In genomic region chr1:33147997-33148314, GRCh38 we compare ENCODE assay signal across 13 cellular contexts. TPM values are rescaled to one million over a fixed set of nuclear protein-coding genes. Genes with fewer than 3 reads are reported as not detected.
A peak's percentile ranks its signal among the peaks of the same experiment; 100 is the strongest.
DNase-seq lines count a peak whose midpoint lies in the region; ATAC-seq and TF ChIP-seq lines count a peak whose summit lies in the region.
"Had no signal": no experiment of that assay in that cellular context is flagged by ENCODE, and none has a peak within 500 bp of the region (broad histone marks: within the 10 kb centered on the region; RNA-seq: fewer than 3 reads in every experiment).

No MANE protein-coding gene starts in this region.

- DNase-seq in AG09309 (ENCODE audit: low read depth), result no peak
- DNase-seq in RWPE2 (ENCODE audit: low spot score), result no peak
- DNase-seq in foreskin fibroblast, result peak in 1 of 2 donors; percentile 68
- no peak for DNase-seq in activated gamma-delta T cell (lab: John Stamatoyannopoulos, UW)
- DNase-seq in NCI-H510A treated with DMSO at 0.1 percent for 48 hours (lab: John Stamatoyannopoulos, UW), result no peak
- DNase-seq in right atrium auricular region (ENCODE audit: low spot score), result no peak
- DNase-seq in NCI-H510A (lab: John Stamatoyannopoulos, UW), result no peak
- DNase-seq: activated naive CD4-positive, alpha-beta T cell treated with Interleukin-2 at 50 U/mL for 16 hours; hypothalamus; NCI-H1092 had no signal

- H3K4me3 ChIP-seq in AG09309 (ENCODE audit: control insufficient read depth, low read depth, low read length), result no peak overlapping the region
- no peak overlapping the region for H3K4me3 ChIP-seq in GM12875 (ENCODE audit: low read depth, low read length)
- H3K4me3 ChIP-seq in RWPE2 (ENCODE audit: severe bottlenecking), result no peak overlapping the region
- no peak overlapping the region for H3K4me3 ChIP-seq in foreskin fibroblast (ENCODE audit: low read depth in 1 of 2, low read length in 2 of 2)
- H3K4me3 ChIP-seq in right atrium auricular region, result no peak overlapping the region

- H3K36me3 ChIP-seq in RWPE2 (ENCODE audit: low read depth) (no peaks in the 10 kb centered on the region), right atrium auricular region (peaks cover 12% of the 10 kb centered on the region)

- peaks cover 3% of the 10 kb centered on the region for H3K4me1 ChIP-seq in RWPE2 (ENCODE audit: insufficient read depth, poor library complexity, severe bottlenecking)
- H3K4me1 ChIP-seq in right atrium auricular region, result peaks cover 0 to 26% of the 10 kb centered on the region in 2 donors
- H3K4me1 ChIP-seq: parathyroid adenoma had no signal

- H3K27ac ChIP-seq in RWPE2 (ENCODE audit: poor library complexity, severe bottlenecking) (no peak overlapping the region), right atrium auricular region (no peak overlapping the region)
- H3K27ac ChIP-seq: parathyroid adenoma had no signal

- H3K9me3 ChIP-seq in RWPE2 (ENCODE audit: severe bottlenecking), result no peaks in the 10 kb centered on the region
- H3K9me3 ChIP-seq in right atrium auricular region, result no peaks in the 10 kb centered on the region

- H3K27me3 ChIP-seq in RWPE2 (ENCODE audit: insufficient read depth, poor library complexity, severe bottlenecking) (no peaks in the 10 kb centered on the region), right atrium auricular region (no peaks in the 10 kb centered on the region)

- peak; percentile 59 for TF ChIP-seq CTCF in AG09309 (IDR thresholded peaks at IDR 0.05; ENCODE audit: control insufficient read depth, insufficient read depth, low read depth, low read length, missing control alignments)
- peak; percentile 37; the same call in 1 of the 2 replicates for TF ChIP-seq CTCF in GM12875 (IDR thresholded peaks at IDR 0.05; ENCODE audit: borderline replicate concordance, insufficient read depth, low read depth, low read length)
- TF ChIP-seq CTCF in RWPE2 (IDR thresholded peaks at IDR 0.05; ENCODE audit: poor library complexity, severe bottlenecking), result peak; percentile 43
- TF ChIP-seq CTCF in foreskin fibroblast (IDR thresholded peaks at IDR 0.05; ENCODE audit: low read depth, low read length), result peak; percentile 46
- TF ChIP-seq CTCF in right atrium auricular region (IDR thresholded peaks at IDR 0.05), result no peak

- ATAC-seq in RWPE2 (ENCODE audit: low read depth), result no peak
- ATAC-seq: T-cell had no signal

RNA-seq across cellular contexts. Expression of gene TRIM62, which starts 33.9 kb away (rescaled TPM):
- total RNA-seq in right atrium auricular region, result 1 to 10 TPM; 2.4 to 6.8 TPM

Comparison
In these comparisons a context has a peak if more than half of its experiments do, and no peak if none do; other contexts are left out.
1. CTCF ChIP-seq: peak in AG09309 (single experiment), GM12875 (single experiment), RWPE2 (single experiment) and foreskin fibroblast (single experiment); none in right atrium auricular region (0 of 2).